Comparison of ENCODE assay signal across 9 cellular contexts in the genomic region with DNA sequence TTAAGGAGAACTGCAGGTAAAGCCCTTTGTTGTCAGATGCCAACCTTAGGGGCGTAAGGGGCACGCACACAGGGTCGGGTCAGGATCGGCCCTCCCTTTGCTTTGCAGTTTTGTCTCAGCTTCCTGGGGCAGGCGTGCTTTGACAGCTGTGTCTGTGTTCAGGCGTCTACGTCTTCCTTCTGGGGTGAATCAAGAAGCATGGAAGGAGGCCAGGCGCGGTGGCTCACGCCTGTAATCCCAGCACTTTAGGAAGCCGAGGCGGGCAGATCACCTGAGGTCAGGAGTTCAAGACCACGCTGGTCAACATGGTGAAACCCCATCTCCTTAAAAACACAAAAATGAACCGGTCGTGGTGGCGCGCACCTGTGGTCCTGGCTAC. TPM values are rescaled to one million over a fixed set of nuclear protein-coding genes. Genes with fewer than 3 reads are reported as not detected.
DNase-seq lines count a peak whose midpoint lies in the region; ATAC-seq, FAIRE-seq and TF ChIP-seq lines count a peak whose summit lies in the region.
"Had no signal": no experiment of that assay in that cellular context is flagged by ENCODE, and none has a peak within 500 bp of the region (broad histone marks: within the 10 kb centered on the region; RNA-seq: fewer than 3 reads in every experiment).

No MANE protein-coding gene starts in this region.

- peaks cover 96% of the 10 kb centered on the region for H3K79me2 ChIP-seq in astrocyte (ENCODE audit: insufficient read depth, low read length)

- H3K4me3 ChIP-seq in astrocyte (ENCODE audit: insufficient read depth, low read depth, low read length): no peak overlapping the region
- H3K4me3 ChIP-seq in lung: no peak overlapping the region
- peak overlapping the region in 3 of 4 donors; percentile 79 to 98 (median 96) for H3K4me3 ChIP-seq in upper lobe of left lung
- no peak overlapping the region for H3K4me3 ChIP-seq in aorta (ENCODE audit: low read length in 2 of 2)

- ATAC-seq in lung (ENCODE audit: insufficient read depth, low FRiP score): no peak
- ATAC-seq in upper lobe of left lung (ENCODE audit: low FRiP score in 2 of 2): no peak
- no peak for ATAC-seq in aorta (ENCODE audit: low FRiP score)

- H3K4me1 ChIP-seq in astrocyte (ENCODE audit: insufficient read depth, low read length) (peaks cover 17% of the 10 kb centered on the region), lung (ENCODE audit: control insufficient read depth in 2 of 2, insufficient read depth in 2 of 2, low read length in 2 of 2) (peaks cover 0 to 14% of the 10 kb centered on the region in 2 donors), upper lobe of left lung (peaks cover 24 to 33% (median 26%) of the 10 kb centered on the region in 4 donors), aorta (ENCODE audit: control insufficient read depth in 1 of 2, insufficient read depth in 2 of 2, low read length in 2 of 2) (no peaks in the 10 kb centered on the region)

- no peak overlapping the region for H2AFZ ChIP-seq in astrocyte (ENCODE audit: low read depth, low read length)

- no peak for TF ChIP-seq CTCF in astrocyte (IDR thresholded peaks at IDR 0.05; ENCODE audit: insufficient read depth, low read depth, low read length)
- no peak for TF ChIP-seq CTCF in lung (IDR thresholded peaks at IDR 0.05; ENCODE audit: control extremely low read depth, extremely low read depth)
- TF ChIP-seq CTCF in upper lobe of left lung (IDR thresholded peaks at IDR 0.05): no peak

- peaks cover 28% of the 10 kb centered on the region for H3K36me3 Mint-ChIP-seq in activated naive CD4-positive, alpha-beta T cell treated with anti-CD3 and anti-CD28 coated beads, Interleukin-2, amount 50 U/mL, for 24 hours
- H3K36me3 Mint-ChIP-seq in astrocyte (ENCODE audit: low read depth, unreplicated experiment): peaks cover 20% of the 10 kb centered on the region

- H4K20me1 ChIP-seq in astrocyte (ENCODE audit: insufficient read depth, low read length): peaks cover 59% of the 10 kb centered on the region

- no peak overlapping the region for H3K27ac Mint-ChIP-seq in activated naive CD4-positive, alpha-beta T cell treated with anti-CD3 and anti-CD28 coated beads, Interleukin-2, amount 50 U/mL, for 24 hours
- no peak overlapping the region for H3K27ac Mint-ChIP-seq in astrocyte (ENCODE audit: unreplicated experiment)

- H3K36me3 ChIP-seq in astrocyte (ENCODE audit: insufficient read depth, low read length) (peaks cover 25% of the 10 kb centered on the region), lung (ENCODE audit: control insufficient read depth in 2 of 2, insufficient read depth in 2 of 2, low read length in 2 of 2) (peaks cover 6 to 29% of the 10 kb centered on the region in 2 donors), upper lobe of left lung (peaks cover 24 to 64% (median 50%) of the 10 kb centered on the region in 4 donors), aorta (ENCODE audit: control insufficient read depth in 1 of 2, insufficient read depth in 2 of 2, low read length in 1 of 2) (peaks cover 0 to 1% of the 10 kb centered on the region in 2 donors)

- H3K27me3 Mint-ChIP-seq in activated naive CD4-positive, alpha-beta T cell treated with anti-CD3 and anti-CD28 coated beads, Interleukin-2, amount 50 U/mL, for 24 hours: no peaks in the 10 kb centered on the region
- no peaks in the 10 kb centered on the region for H3K27me3 Mint-ChIP-seq in astrocyte (ENCODE audit: low read depth, unreplicated experiment)

- H3K9ac ChIP-seq in astrocyte (ENCODE audit: low read length): peak overlapping the region; percentile 79

- TF ChIP-seq EP300 in upper lobe of left lung (IDR thresholded peaks at IDR 0.05): no peak

- TF ChIP-seq POLR2A in upper lobe of left lung (IDR thresholded peaks at IDR 0.05): no peak

- no peak for DNase-seq in activated naive CD4-positive, alpha-beta T cell treated with anti-CD3 and anti-CD28 coated beads, Interleukin-2, amount 50 U/mL, for 16 hours
- DNase-seq in astrocyte (ENCODE audit: low read depth): no peak
- peak; percentile 28 for DNase-seq in lung (ENCODE audit: low spot score)
- DNase-seq in upper lobe of left lung: no peak
- no peak for DNase-seq in KG1 (lab: John Stamatoyannopoulos, UW)
- no peak for DNase-seq in stimulated activated CD4-positive, alpha-beta T cell treated with anti-CD3 and anti-CD28 coated beads, Interleukin-1b, Interleukin-23, amount 100 ng/mL, for 48 hours
- DNase-seq in aorta: no peak
- DNase-seq: amniotic stem cell had no signal

- 92 to 95% methylated on average over 17 of the region's 17 CpGs for WGBS in lung, 2 donors
- WGBS in upper lobe of left lung, 2 donors: 89 to 95% methylated on average over 17 of the region's 17 CpGs
- WGBS in aorta, 2 donors: 91 to 93% methylated on average over 17 of the region's 17 CpGs

- FAIRE-seq in astrocyte (lab: Jason Lieb, UNC): no peak

- peak overlapping the region; percentile 89 for H3K4me2 ChIP-seq in astrocyte (ENCODE audit: low read length)

- no peaks in the 10 kb centered on the region for H3K9me3 Mint-ChIP-seq in activated naive CD4-positive, alpha-beta T cell treated with anti-CD3 and anti-CD28 coated beads, Interleukin-2, amount 50 U/mL, for 24 hours
- peaks cover 7% of the 10 kb centered on the region for H3K9me3 Mint-ChIP-seq in astrocyte (ENCODE audit: unreplicated experiment)

- H3K9me3 ChIP-seq in astrocyte (ENCODE audit: insufficient read depth, low read depth, low read length): no peaks in the 10 kb centered on the region
- H3K9me3 ChIP-seq in lung (ENCODE audit: control insufficient read depth in 2 of 2, insufficient read depth in 1 of 2, low read length in 1 of 2): no peaks in the 10 kb centered on the region
- no peaks in the 10 kb centered on the region for H3K9me3 ChIP-seq in upper lobe of left lung
- no peaks in the 10 kb centered on the region for H3K9me3 ChIP-seq in aorta (ENCODE audit: control insufficient read depth, low read length)

- H3K27me3 ChIP-seq in astrocyte (ENCODE audit: insufficient read depth, low read length) (no peaks in the 10 kb centered on the region), lung (ENCODE audit: control insufficient read depth, insufficient read depth) (no peaks in the 10 kb centered on the region), upper lobe of left lung (no peaks in the 10 kb centered on the region), aorta (ENCODE audit: control insufficient read depth in 1 of 2, insufficient read depth in 2 of 2, low read length in 1 of 2) (no peaks in the 10 kb centered on the region)

- peak overlapping the region; percentile 86 for H3K4me3 Mint-ChIP-seq in activated naive CD4-positive, alpha-beta T cell treated with anti-CD3 and anti-CD28 coated beads, Interleukin-2, amount 50 U/mL, for 24 hours
- peak overlapping the region; percentile 82 for H3K4me3 Mint-ChIP-seq in astrocyte (ENCODE audit: unreplicated experiment)

- intact Hi-C loops in aorta (cut with DNase I): no loop called here

- peaks cover 59% of the 10 kb centered on the region for H3K4me1 Mint-ChIP-seq in activated naive CD4-positive, alpha-beta T cell treated with anti-CD3 and anti-CD28 coated beads, Interleukin-2, amount 50 U/mL, for 24 hours
- H3K4me1 Mint-ChIP-seq in astrocyte (ENCODE audit: low read depth, unreplicated experiment): peaks cover 12% of the 10 kb centered on the region

- no peak overlapping the region for H3K27ac ChIP-seq in astrocyte (ENCODE audit: low read depth, low read length)
- peak overlapping the region in 1 of 2 donors; percentile 4 for H3K27ac ChIP-seq in lung (ENCODE audit: low read depth in 1 of 2, low read length in 1 of 2)
- no peak overlapping the region for H3K27ac ChIP-seq in upper lobe of left lung
- H3K27ac ChIP-seq in aorta (ENCODE audit: low read depth in 1 of 2, low read length in 2 of 2): no peak overlapping the region

RNA-seq across cellular contexts. Expression of gene ZGPAT, which starts 1.3 kb away (rescaled TPM):
- 24.8 and 25.5 TPM in 2 replicates for total RNA-seq in astrocyte
- total RNA-seq in lung: 10 to 100 TPM; 18.3 to 32.9 TPM
- 10 to 100 TPM; 34.5 to 45.0 TPM for polyA plus RNA-seq in lung
- total RNA-seq in upper lobe of left lung: 10 to 100 TPM; 24.8 to 70.2 (median 36.8) TPM
- total RNA-seq in aorta: 10 to 100 TPM; 20.8 to 28.6 TPM
- 10 to 100 TPM; 22.5 to 49.5 TPM for polyA plus RNA-seq in aorta

RNA-seq across cellular contexts. Expression of gene ARFRP1, which starts 1.4 kb away (rescaled TPM):
- total RNA-seq in astrocyte (30.0 and 32.5 TPM in 2 replicates), lung (10 to 100 TPM; 29.8 to 56.0 TPM), upper lobe of left lung (10 to 100 TPM; 26.8 to 56.4 (median 46.3) TPM), aorta (10 to 100 TPM; 46.3 to 51.7 TPM)
- polyA plus RNA-seq in lung (10 to 100 TPM; 43.9 to 50.8 TPM), aorta (10 to 100 TPM; 28.9 to 76.2 TPM)

RNA-seq across cellular contexts. Expression of gene TNFRSF6B, which starts 12.7 kb away (rescaled TPM):
- total RNA-seq in astrocyte (2.0 and 2.8 TPM in 2 replicates), lung (10 to 100 TPM in 1 of 2 donors, 1 to 10 TPM in 1; 1.6 to 19.8 TPM), upper lobe of left lung (10 to 100 TPM; 13.8 to 34.8 (median 16.9) TPM), aorta (10 to 100 TPM in 1 of 2 donors, 1 to 10 TPM in 1; 5.9 to 11.5 TPM)
- polyA plus RNA-seq in lung (100 to 1,000 TPM in 1 of 2 donors, 10 to 100 TPM in 1; 45.5 to 195 TPM), aorta (10 to 100 TPM in 1 of 2 donors, 1 to 10 TPM in 1; 2.1 to 73.9 TPM)

RNA-seq across cellular contexts. Expression of gene LIME1, which starts 27.3 kb away (rescaled TPM):
- total RNA-seq in astrocyte (7.6 TPM in 2 replicates), lung (1 to 10 TPM; 6.2 to 9.0 TPM), upper lobe of left lung (10 to 100 TPM; 12.4 to 51.3 (median 15.3) TPM), aorta (1 to 10 TPM; 6.5 to 7.4 TPM)
- polyA plus RNA-seq in lung (10 to 100 TPM; 11.3 to 19.9 TPM), aorta (10 to 100 TPM in 1 of 2 donors, 1 to 10 TPM in 1; 9.9 to 57.6 TPM)

RNA-seq across cellular contexts. Expression of gene SLC2A4RG, which starts 30.4 kb away (rescaled TPM):
- total RNA-seq in astrocyte (65.6 and 68.3 TPM in 2 replicates), lung (100 to 1,000 TPM in 1 of 2 donors, 10 to 100 TPM in 1; 18.8 to 121 TPM), upper lobe of left lung (100 to 1,000 TPM in 1 of 6 donors, 10 to 100 TPM in 5; 28.8 to 106 (median 71.9) TPM), aorta (10 to 100 TPM; 49.9 to 72.4 TPM)
- polyA plus RNA-seq in lung (10 to 100 TPM; 41.6 to 81.1 TPM), aorta (10 to 100 TPM; 24.7 to 86.7 TPM)

Comparison
In these comparisons a context has a peak if more than half of its experiments do, and no peak if none do; other contexts are left out.
1. H3K4me3 ChIP-seq: peak in upper lobe of left lung (3 of 4); none in astrocyte (single experiment), lung (single experiment) and aorta (0 of 2).